In the genomic region with DNA sequence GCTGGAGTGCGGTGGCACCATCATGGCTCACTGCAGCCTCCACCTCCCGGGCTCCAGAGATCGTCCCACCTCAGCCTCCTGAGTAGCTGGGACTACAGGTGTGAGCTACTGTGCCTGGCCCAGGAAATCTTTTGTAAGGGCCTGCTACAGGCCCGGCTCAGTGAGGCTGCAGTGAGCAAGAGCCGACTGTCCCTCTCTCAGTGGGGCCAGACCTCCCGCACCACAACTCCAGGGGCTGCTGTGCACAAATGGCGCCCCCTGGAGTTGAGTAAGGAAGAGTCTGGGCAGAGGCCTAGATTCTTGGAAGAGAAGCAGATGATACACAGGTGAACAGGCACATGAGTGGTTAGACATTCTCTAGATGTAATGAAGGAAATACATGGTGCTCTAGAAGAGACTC, we compare ENCODE assay signal across 9 cellular contexts. TPM values are rescaled to one million over a fixed set of nuclear protein-coding genes. Genes with fewer than 3 reads are reported as not detected.
DNase-seq lines count a peak whose midpoint lies in the region; ATAC-seq and TF ChIP-seq lines count a peak whose summit lies in the region.
"Had no signal": no experiment of that assay in that cellular context is flagged by ENCODE, and none has a peak within 500 bp of the region (broad histone marks: within the 10 kb centered on the region; RNA-seq: fewer than 3 reads in every experiment).

No MANE protein-coding gene starts in this region.

- H3K4me1 Mint-ChIP-seq in nephron, result peaks cover 15% of the 10 kb centered on the region

- no peak for ATAC-seq in GM18511 (IDR thresholded peaks at IDR 0.05; ENCODE audit: unreplicated experiment)

- no peaks in the 10 kb centered on the region for H3K9me3 Mint-ChIP-seq in nephron

- H3K27me3 ChIP-seq in colonic mucosa, result no peaks in the 10 kb centered on the region
- H3K27me3 ChIP-seq in MG63, result no peaks in the 10 kb centered on the region

- peaks cover 8% of the 10 kb centered on the region for H3K36me3 Mint-ChIP-seq in nephron (ENCODE audit: low read depth)

- H3K4me3 ChIP-seq in LNCaP clone FGC (ENCODE audit: low read depth, low read length) (no peak overlapping the region), colonic mucosa (no peak overlapping the region), MG63 (no peak overlapping the region)

- no peak overlapping the region for H3K27ac ChIP-seq in colonic mucosa

- TF ChIP-seq CTCF in LNCaP clone FGC (IDR thresholded peaks at IDR 0.05; ENCODE audit: control insufficient read depth, extremely low read depth, insufficient read depth), result peak; percentile 36; the same call in 1 of the 2 replicates
- peak; percentile 59 for TF ChIP-seq CTCF in colonic mucosa (IDR thresholded peaks at IDR 0.05)
- TF ChIP-seq CTCF in nephron (IDR thresholded peaks at IDR 0.05; ENCODE audit: unreplicated experiment in 3 of 3), result peak; percentile 23 to 37 (median 33)

- H3K4me3 Mint-ChIP-seq in nephron, result no peak overlapping the region

- no peak overlapping the region for H3K9ac ChIP-seq in colonic mucosa (ENCODE audit: low read depth in 2 of 2, low read length in 2 of 2)

- H3K36me3 ChIP-seq in colonic mucosa (no peaks in the 10 kb centered on the region), MG63 (no peaks in the 10 kb centered on the region)

- no peaks in the 10 kb centered on the region for H3K27me3 Mint-ChIP-seq in nephron (ENCODE audit: low read depth)

- intact Hi-C loops in colonic mucosa (cut with DNase I), result no loop called here

- H3K9me3 ChIP-seq in colonic mucosa (no peaks in the 10 kb centered on the region), MG63 (no peaks in the 10 kb centered on the region)

- peak overlapping the region; percentile 66 to 86 (median 80) for H3K27ac Mint-ChIP-seq in nephron

- no peaks in the 10 kb centered on the region for H3K4me1 ChIP-seq in colonic mucosa

- DNase-seq in EL (peak; percentile 27), LNCaP clone FGC (ENCODE audit: low read depth) (no peak), colonic mucosa (no peak), midbrain (lab: John Stamatoyannopoulos, UW) (no peak), MG63 (no peak)
- DNase-seq in stimulated activated CD8-positive, alpha-beta memory T cell treated with anti-CD3 and anti-CD28 coated beads, Interleukin-4, amount 100 ng/mL, for 48 hours, result no peak
- DNase-seq: NCI-H1105 had no signal

RNA-seq across cellular contexts. Expression of a gene that starts 7.0 kb away (rescaled TPM):
- total RNA-seq in colonic mucosa, result 1 to 10 TPM; 1.1 to 1.7 TPM
- 0.20 and 1.9 TPM in 2 replicates for total RNA-seq in MG63 (2014; rRNA removed; shearing (Covaris generic); ENCODE audit: low replicate concordance)

RNA-seq across cellular contexts. Expression of a gene that starts 41.2 kb away (rescaled TPM):
- 10 to 100 TPM; 28.6 to 79.4 TPM for total RNA-seq in colonic mucosa
- 60.5 and 99.6 TPM in 2 replicates for total RNA-seq in MG63 (2014; rRNA removed; shearing (Covaris generic); ENCODE audit: low replicate concordance)

RNA-seq across cellular contexts. Expression of a gene that starts 53.9 kb away (rescaled TPM):
- 10 to 100 TPM; 55.0 to 68.2 TPM for total RNA-seq in colonic mucosa
- total RNA-seq in MG63 (2014; rRNA removed; shearing (Covaris generic); ENCODE audit: low replicate concordance), result 16.3 and 17.7 TPM in 2 replicates
